In genomic region chr3:79604681-79605080, GRCh38 we compare ENCODE assay signal across 31 cellular contexts.
DNase-seq lines count a peak whose midpoint lies in the region; ATAC-seq, FAIRE-seq and TF ChIP-seq lines count a peak whose summit lies in the region.
"Had no signal": no experiment of that assay in that cellular context is flagged by ENCODE, and none has a peak within 500 bp of the region (broad histone marks: within the 10 kb centered on the region; RNA-seq: fewer than 3 reads in every experiment).

No MANE protein-coding gene starts in this region.

- no peak overlapping the region for H3K4me2 ChIP-seq in A549
- H3K4me2 ChIP-seq: hepatocyte, PC-9 had no signal

- no peak overlapping the region for H3K27ac ChIP-seq in A549
- H3K27ac ChIP-seq: esophagus squamous epithelium, hepatocyte, PC-9, upper lobe of left lung had no signal

- H3K36me3 ChIP-seq in BE2C = no peaks in the 10 kb centered on the region
- H3K36me3 ChIP-seq: esophagus squamous epithelium, upper lobe of left lung had no signal

- H3K4me3 ChIP-seq in A549 (no peak overlapping the region), cardiac fibroblast (replicated peaks in 1 of 2; ENCODE audit: low read depth in 2 of 2, low read length in 2 of 2) (no peak overlapping the region), BE2C (ENCODE audit: low read depth, low read length) (no peak overlapping the region)
- H3K4me3 ChIP-seq: esophagus squamous epithelium, hepatocyte, lung, PC-9, upper lobe of left lung had no signal

- WGBS in A549 (ENCODE audit: missing lambda C conversion rate) = 17% methylated on average over 2 of the region's 2 CpGs

- no peak for TF ChIP-seq EP300 in A549 (IDR thresholded peaks at IDR 0.05)

- CTCF ChIA-PET in A549 (lab: Yijun Ruan, JAX) = no interaction called here

- no peak for TF ChIP-seq POLR2A in A549 (IDR thresholded peaks at IDR 0.05; ENCODE audit: low read length)

- TF ChIP-seq CTCF in A549 (IDR thresholded peaks at IDR 0.05) (no peak), cardiac fibroblast (IDR thresholded peaks at IDR 0.05; ENCODE audit: low read depth, low read length) (no peak), BE2C (IDR thresholded peaks at IDR 0.05; ENCODE audit: low read depth, low read length) (no peak)

- DNase-seq in A549 (ENCODE audit: low read depth in 1 of 2, low spot score in 1 of 2) (no peak), LHCN-M2 (ENCODE audit: low read depth) (peak; percentile 10), cardiac fibroblast (ENCODE audit: low read depth in 2 of 2) (peak; percentile 2 to 21), non-pigmented ciliary epithelial cell (ENCODE audit: low read depth) (peak; percentile 36), BE2C (no peak), activated gamma-delta T cell treated with Interleukin-2 at 50 U/mL for 16 hours (no peak), SW480 (ENCODE audit: low spot score) (no peak)
- DNase-seq: activated CD4-positive, alpha-beta memory T cell treated with anti-CD3 and anti-CD28 coated beads, Interleukin-2, amount 10 ng/mL, durations not matched to agents 7 days and 5 days; activated CD8-positive, alpha-beta memory T cell treated with anti-CD3 and anti-CD28 coated beads, Interleukin-2, amount 50 U/mL, for 4 hours; activated naive CD4-positive, alpha-beta T cell treated with anti-CD3 and anti-CD28 coated beads, Interleukin-2, amount 10 ng/mL, durations not matched to agents 7 days and 5 days; AML-193; amniotic stem cell; CD4-positive, alpha-beta T cell; central memory CD4-positive, alpha-beta T cell; esophagus squamous epithelium; Kasumi-1; left cardiac atrium; MV-4-11; naive thymus-derived CD8-positive, alpha-beta T cell; NCI-H146; NCI-H345; occipital lobe; PC-9; Right ventricle myocardium superior; upper lobe of left lung had no signal

- FAIRE-seq in A549 (lab: Jason Lieb, UNC) = no peak
- FAIRE-seq: endometrium, frontal cortex had no signal

- H3K27me3 ChIP-seq in BE2C = no peaks in the 10 kb centered on the region
- H3K27me3 ChIP-seq: esophagus squamous epithelium, hepatocyte, upper lobe of left lung had no signal

- no peak for ATAC-seq in A549
- ATAC-seq in HG03175 (IDR thresholded peaks at IDR 0.05; ENCODE audit: unreplicated experiment) = no peak
- ATAC-seq: naive thymus-derived CD8-positive, alpha-beta T cell; stimulated activated effector memory CD8-positive, alpha-beta T cell treated with anti-CD3 and anti-CD28 coated beads, Interleukin-12 subunit alpha, Interleukin-12 subunit beta, amount 100 ng/mL, for 72 hours had no signal

- no peaks in the 10 kb centered on the region for H3K4me1 ChIP-seq in A549
- H3K4me1 ChIP-seq in BE2C = peaks cover 14% of the 10 kb centered on the region
- H3K4me1 ChIP-seq: esophagus squamous epithelium, upper lobe of left lung had no signal

- POLR2A ChIA-PET in A549 (lab: Yijun Ruan, JAX) = no interaction called here

- H3K9me3 ChIP-seq in A549 (no peaks in the 10 kb centered on the region), BE2C (no peaks in the 10 kb centered on the region)
- H3K9me3 ChIP-seq: esophagus squamous epithelium, upper lobe of left lung had no signal

- no peak for TF ChIP-seq RAD21 in A549 (conservative IDR thresholded peaks at IDR 0.05 in 1 of 2, IDR thresholded peaks at IDR 0.05 in 1 of 2)

TF ChIP-seq in A549, 52 proteins besides CTCF, POLR2A, EP300 and RAD21:
- TF ChIP-seq HOXA7 (CRISPR knock-in tag; IDR thresholded peaks at IDR 0.05) = no peak
- TF ChIP-seq CEBPB (IDR thresholded peaks at IDR 0.05) = peak; percentile 7 to 33; a peak in 2 of 4 replicates

Comparison
In these comparisons a context has a peak if more than half of its experiments do, and no peak if none do; other contexts are left out.
1. DNase-seq: peak in LHCN-M2 (single experiment), cardiac fibroblast (2 of 2) and non-pigmented ciliary epithelial cell (single experiment); none in A549 (0 of 2), BE2C (single experiment), activated gamma-delta T cell treated with Interleukin-2 at 50 U/mL for 16 hours (single experiment) and SW480 (single experiment).